Comparison of ENCODE assay signal across 13 cellular contexts in genomic region chr1:6142734-6143133, GRCh38.
DNase-seq lines count a peak whose midpoint lies in the region; ATAC-seq lines count a peak whose summit lies in the region.
"Had no signal": no experiment of that assay in that cellular context is flagged by ENCODE, and none has a peak within 500 bp of the region (broad histone marks: within the 10 kb centered on the region; RNA-seq: fewer than 3 reads in every experiment).

No MANE protein-coding gene starts in this region.

- peaks cover 6 to 19% of the 10 kb centered on the region in 2 donors for H3K27me3 Mint-ChIP-seq in stimulated activated naive B cell treated with anti-CD40 and anti-IgM and Interleukin-4, amounts not matched to agents 10 μg/mL and 1 μg/mL and 100 μg/mL, for 72 hours
- peaks cover 11% of the 10 kb centered on the region for H3K27me3 Mint-ChIP-seq in activated T-cell treated with anti-CD3 and anti-CD28 coated beads, Interleukin-2, amount 50 U/mL, for 24 hours

- DNase-seq in amniotic epithelial cell (ENCODE audit: low read depth) (peak; percentile 23), inferior parietal cortex (ENCODE audit: extremely low spot score) (peak; percentile 25), HPDE6-E6E7 (ENCODE audit: extremely low spot score) (no peak)
- DNase-seq in stimulated activated naive B cell treated with anti-CD40 and anti-IgM and Interleukin-4, amounts not matched to agents 10 μg/mL and 1 μg/mL and 100 μg/mL, for 72 hours: no peak
- no peak for DNase-seq in activated T-cell treated with anti-CD3 and anti-CD28 coated beads, Interleukin-2, amount 50 U/mL, for 24 hours
- DNase-seq: CD8-positive, alpha-beta memory T cell; COR-L47; HFFc6 had no signal

- peak overlapping the region; percentile 84 for H3K27ac Mint-ChIP-seq in stimulated activated naive B cell treated with anti-CD40 and anti-IgM and Interleukin-4, amounts not matched to agents 10 μg/mL and 1 μg/mL and 100 μg/mL, for 72 hours
- H3K27ac Mint-ChIP-seq in activated T-cell treated with anti-CD3 and anti-CD28 coated beads, Interleukin-2, amount 50 U/mL, for 24 hours: no peak overlapping the region
- H3K27ac Mint-ChIP-seq: B cell; CD8-positive, alpha-beta memory T cell; GM23338; HFFc6; IgD-negative memory B cell had no signal

- peaks cover 0 to 4% of the 10 kb centered on the region in 2 donors for H3K4me1 Mint-ChIP-seq in stimulated activated naive B cell treated with anti-CD40 and anti-IgM and Interleukin-4, amounts not matched to agents 10 μg/mL and 1 μg/mL and 100 μg/mL, for 72 hours
- H3K4me1 Mint-ChIP-seq in activated T-cell treated with anti-CD3 and anti-CD28 coated beads, Interleukin-2, amount 50 U/mL, for 24 hours (ENCODE audit: low read depth): no peaks in the 10 kb centered on the region
- H3K4me1 Mint-ChIP-seq: B cell; CD8-positive, alpha-beta memory T cell; IgD-negative memory B cell had no signal

- ATAC-seq in stimulated activated naive B cell treated with anti-CD40 and anti-IgM and Interleukin-4, amounts not matched to agents 10 μg/mL and 1 μg/mL and 100 μg/mL, for 72 hours (replicated peaks): no peak
- no peak for ATAC-seq in GM18870 (IDR thresholded peaks at IDR 0.05; ENCODE audit: unreplicated experiment)
- ATAC-seq: GM23338, HepG2 had no signal

- H3K36me3 Mint-ChIP-seq in stimulated activated naive B cell treated with anti-CD40 and anti-IgM and Interleukin-4, amounts not matched to agents 10 μg/mL and 1 μg/mL and 100 μg/mL, for 72 hours: no peaks in the 10 kb centered on the region
- no peaks in the 10 kb centered on the region for H3K36me3 Mint-ChIP-seq in activated T-cell treated with anti-CD3 and anti-CD28 coated beads, Interleukin-2, amount 50 U/mL, for 24 hours (ENCODE audit: low read depth)
- H3K36me3 Mint-ChIP-seq: CD8-positive, alpha-beta memory T cell; IgD-negative memory B cell had no signal

- H3K9me3 Mint-ChIP-seq in stimulated activated naive B cell treated with anti-CD40 and anti-IgM and Interleukin-4, amounts not matched to agents 10 μg/mL and 1 μg/mL and 100 μg/mL, for 72 hours: no peaks in the 10 kb centered on the region
- no peaks in the 10 kb centered on the region for H3K9me3 Mint-ChIP-seq in activated T-cell treated with anti-CD3 and anti-CD28 coated beads, Interleukin-2, amount 50 U/mL, for 24 hours
- H3K9me3 Mint-ChIP-seq: CD8-positive, alpha-beta memory T cell; GM23338; HFFc6; IgD-negative memory B cell had no signal

- H3K4me3 Mint-ChIP-seq in stimulated activated naive B cell treated with anti-CD40 and anti-IgM and Interleukin-4, amounts not matched to agents 10 μg/mL and 1 μg/mL and 100 μg/mL, for 72 hours: no peak overlapping the region
- H3K4me3 Mint-ChIP-seq in activated T-cell treated with anti-CD3 and anti-CD28 coated beads, Interleukin-2, amount 50 U/mL, for 24 hours: no peak overlapping the region
- H3K4me3 Mint-ChIP-seq: B cell; CD8-positive, alpha-beta memory T cell; GM23338; HFFc6; IgD-negative memory B cell had no signal

Comparison
In these comparisons a context has a peak if more than half of its experiments do, and no peak if none do; other contexts are left out.
1. DNase-seq: peak in amniotic epithelial cell (single experiment) and inferior parietal cortex (single experiment); none in stimulated activated naive B cell treated with anti-CD40 and anti-IgM and Interleukin-4, amounts not matched to agents 10 μg/mL and 1 μg/mL and 100 μg/mL, for 72 hours (single experiment), HPDE6-E6E7 (single experiment) and activated T-cell treated with anti-CD3 and anti-CD28 coated beads, Interleukin-2, amount 50 U/mL, for 24 hours (single experiment).